In the genomic region with DNA sequence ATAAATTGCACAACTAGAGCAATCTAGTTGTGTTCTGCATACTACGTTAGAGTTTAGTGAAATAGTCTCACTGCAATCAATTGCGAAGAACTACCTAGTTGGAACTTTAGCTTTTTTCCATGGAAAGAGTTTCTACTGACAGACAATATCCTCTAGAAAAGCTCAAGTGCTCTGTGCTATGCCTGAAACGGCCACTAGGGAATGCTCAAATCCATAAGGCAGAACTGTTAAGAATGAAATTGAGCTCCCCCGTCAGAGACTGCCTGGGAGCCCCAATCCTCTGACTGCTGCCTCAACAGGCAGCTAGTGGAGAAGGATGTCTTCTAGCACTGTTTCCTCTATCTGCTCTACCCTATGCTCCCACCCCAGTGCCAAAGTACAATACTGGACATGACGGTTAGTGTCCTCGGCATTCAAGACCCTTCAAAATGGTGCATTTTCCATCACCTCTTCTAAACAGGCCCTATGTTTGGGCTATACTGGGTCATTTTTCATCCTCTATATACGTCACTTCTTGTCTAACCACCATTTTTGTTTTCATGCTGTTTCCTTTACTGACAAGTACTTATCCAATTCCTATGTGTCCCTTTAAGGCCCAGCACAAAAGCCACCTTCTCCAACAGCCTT, we compare ENCODE assay signal across 8 cellular contexts. TPM values are rescaled to one million over a fixed set of nuclear protein-coding genes. Genes with fewer than 3 reads are reported as not detected.
DNase-seq lines count a peak whose midpoint lies in the region; ATAC-seq and TF ChIP-seq lines count a peak whose summit lies in the region.

No MANE protein-coding gene starts in this region.

- H3K4me2 ChIP-seq in OCI-LY7 (ENCODE audit: low read length): no peak overlapping the region

- no peak overlapping the region for H3K27ac ChIP-seq in CD8-positive, alpha-beta memory T cell (ENCODE audit: low read depth, low read length)
- no peak overlapping the region for H3K27ac ChIP-seq in OCI-LY7 (ENCODE audit: low read depth, low read length, poor library complexity, severe bottlenecking)
- no peak overlapping the region for H3K27ac ChIP-seq in foreskin keratinocyte

- no peaks in the 10 kb centered on the region for H3K79me2 ChIP-seq in OCI-LY7 (ENCODE audit: insufficient read depth, low read depth, low read length)

- BruUV-seq in OCI-LY7 (replicated peaks; lab: Mats Ljungman, UMichigan): no TSS peak

- peaks cover 7 to 12% (median 10%) of the 10 kb centered on the region in 3 donors for H3K4me1 Mint-ChIP-seq in CD8-positive, alpha-beta memory T cell

- CTCF ChIA-PET in CD8-positive, alpha-beta memory T cell (lab: Charles Lee): interaction anchor here (0.8 to 2.4 kb wide), 10 partner anchors 10 to 539 kb away, joined by 3 to 20 read pairs (median 4); a partner anchor contains a TSS
- CTCF ChIA-PET in OCI-LY7 (lab: Charles Lee; ENCODE audit: unreplicated experiment): interaction anchor here (0.6 to 1.5 kb wide), 4 partner anchors 17 to 526 kb away, joined by 3 to 4 read pairs (median 3); a partner anchor contains a TSS

- no peaks in the 10 kb centered on the region for H3K36me3 Mint-ChIP-seq in CD8-positive, alpha-beta memory T cell

- no peaks in the 10 kb centered on the region for H4K20me1 ChIP-seq in OCI-LY7 (ENCODE audit: insufficient read depth, low read length)

- intact Hi-C loops in OCI-LY7 (cut with micrococcal nuclease; ENCODE audit: unreplicated experiment): loop anchor here (1.0 to 10.0 kb wide), 2 partner anchors 127 to 522 kb away; a partner anchor contains a TSS

- H3K4me1 ChIP-seq in CD8-positive, alpha-beta memory T cell (ENCODE audit: insufficient read depth, low read length): no peaks in the 10 kb centered on the region
- H3K4me1 ChIP-seq in OCI-LY7 (ENCODE audit: insufficient read depth, low read length, poor library complexity, severe bottlenecking): no peaks in the 10 kb centered on the region
- peaks cover 1% of the 10 kb centered on the region for H3K4me1 ChIP-seq in foreskin keratinocyte

- H3K27me3 Mint-ChIP-seq in CD8-positive, alpha-beta memory T cell: peaks cover 0 to 13% of the 10 kb centered on the region in 2 donors

- no peaks in the 10 kb centered on the region for H3K9me3 ChIP-seq in CD8-positive, alpha-beta memory T cell (ENCODE audit: low read length)
- no peaks in the 10 kb centered on the region for H3K9me3 ChIP-seq in OCI-LY7 (ENCODE audit: low read length)

- H3K9me2 ChIP-seq in OCI-LY7 (ENCODE audit: insufficient read depth, low read length): no peaks in the 10 kb centered on the region

- no peak overlapping the region for H2AFZ ChIP-seq in OCI-LY7 (ENCODE audit: low read length)

- DNase-seq in CD8-positive, alpha-beta memory T cell: peak; percentile 8 to 56 (median 30)
- peak; percentile 92 for DNase-seq in HT-29 (ENCODE audit: low spot score)
- DNase-seq in OCI-LY7 (ENCODE audit: low spot score): peak; percentile 51
- DNase-seq in activated T-helper 1 cell treated with Interleukin-2 at 50 U/mL for 16 hours (ENCODE audit: low read depth): peak; percentile 1
- peak in 1 of 2 donors; percentile 42 for DNase-seq in foreskin keratinocyte
- DNase-seq in pons (ENCODE audit: low spot score): peak; percentile 74

- no peaks in the 10 kb centered on the region for H3K27me3 ChIP-seq in CD8-positive, alpha-beta memory T cell (ENCODE audit: insufficient read depth, low read length, poor library complexity, severe bottlenecking)
- H3K27me3 ChIP-seq in foreskin keratinocyte: no peaks in the 10 kb centered on the region

- peak; percentile 71 for TF ChIP-seq CTCF in OCI-LY7 (conservative IDR thresholded peaks at IDR 0.05; ENCODE audit: low read length)
- peak; percentile 74 for TF ChIP-seq CTCF in foreskin keratinocyte (conservative IDR thresholded peaks at IDR 0.05)

- ATAC-seq in GM19372 (IDR thresholded peaks at IDR 0.05; ENCODE audit: low read depth, unreplicated experiment) (peak; percentile 80), foreskin keratinocyte (peak; percentile 83), GM19397 (IDR thresholded peaks at IDR 0.05; ENCODE audit: unreplicated experiment) (no peak)

- no peak overlapping the region for H3K27ac Mint-ChIP-seq in CD8-positive, alpha-beta memory T cell

- no peak overlapping the region for H3K4me3 ChIP-seq in CD8-positive, alpha-beta memory T cell (ENCODE audit: low read length)
- H3K4me3 ChIP-seq in OCI-LY7 (ENCODE audit: low read depth, low read length, poor library complexity, severe bottlenecking): no peak overlapping the region

- POLR2A ChIA-PET in CD8-positive, alpha-beta memory T cell (lab: Charles Lee): no interaction called here
- POLR2A ChIA-PET in OCI-LY7 (lab: Charles Lee): interaction anchor here (1.0 kb wide), 1 partner anchor 1515 kb away, joined by 3 read pairs; no protein-coding TSS in a partner anchor

- H3K9me3 Mint-ChIP-seq in CD8-positive, alpha-beta memory T cell: no peaks in the 10 kb centered on the region

- H3K4me3 Mint-ChIP-seq in CD8-positive, alpha-beta memory T cell: no peak overlapping the region

- H3K36me3 ChIP-seq in CD8-positive, alpha-beta memory T cell (ENCODE audit: insufficient read depth, low read length): no peaks in the 10 kb centered on the region
- no peaks in the 10 kb centered on the region for H3K36me3 ChIP-seq in OCI-LY7 (ENCODE audit: insufficient read depth, low read length)

RNA-seq across cellular contexts. Expression of a gene that starts 35.3 kb away (rescaled TPM):
- not detected for total RNA-seq in CD8-positive, alpha-beta memory T cell
- polyA plus RNA-seq in CD8-positive, alpha-beta memory T cell: not detected
- not detected in 2 replicates for total RNA-seq in HT-29 (2014; rRNA removed; shearing (Covaris generic))
- total RNA-seq in OCI-LY7 (2014; rRNA removed; shearing (Covaris generic)): not detected in 2 replicates
- total RNA-seq in OCI-LY7 (2022) (not detected in 2 replicates), foreskin keratinocyte (not detected in 2 replicates)
- not detected in 2 replicates for polyA plus RNA-seq in foreskin keratinocyte
